1 cellular context compared by ENCODE assay signal in the genomic region with DNA sequence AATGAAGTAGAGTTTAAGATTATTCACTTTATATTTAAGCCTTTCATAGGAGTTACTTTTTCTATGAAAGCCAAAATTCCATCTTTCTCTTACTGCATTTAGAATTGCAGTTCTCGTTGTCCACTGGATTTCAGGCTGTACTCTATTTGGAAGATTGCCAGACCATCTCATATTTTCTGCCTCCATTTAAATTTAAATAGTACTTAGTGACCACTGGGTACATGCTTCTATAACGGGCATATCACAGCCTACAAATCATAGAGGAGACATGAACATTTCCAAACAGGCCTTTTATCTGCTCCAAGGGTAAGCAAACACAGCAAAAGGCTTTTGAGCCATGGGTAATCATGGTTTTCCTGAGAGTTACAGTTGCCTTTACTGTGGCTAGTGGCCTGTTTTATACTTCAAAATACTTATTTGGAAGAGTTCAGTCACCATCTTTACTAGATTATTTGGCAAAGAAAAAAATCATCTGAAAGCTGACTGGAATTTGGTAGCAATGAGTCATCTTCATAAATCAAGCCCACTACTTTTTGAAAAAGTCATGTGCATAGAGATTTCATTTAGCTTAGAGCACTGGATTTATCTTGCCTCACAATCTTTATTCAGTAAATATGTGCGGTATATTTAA.
TF ChIP-seq lines count a peak whose summit lies in the region.

No MANE protein-coding gene starts in this region.

TF ChIP-seq in HepG2, 621 proteins besides CTCF, POLR2A, EP300 and RAD21 (continued from another document):
- TF ChIP-seq ZNF639 (CRISPR knock-in tag; conservative IDR thresholded peaks at IDR 0.05) (no peak), HOXA3 (CRISPR knock-in tag; IDR thresholded peaks at IDR 0.05) (no peak), RBM39 (IDR thresholded peaks at IDR 0.05; ENCODE audit: low read depth, low read length, poor library complexity, severe bottlenecking) (no peak), ZFAT (CRISPR knock-in tag; conservative IDR thresholded peaks at IDR 0.05) (no peak), TCF7L2 (IDR thresholded peaks at IDR 0.05; ENCODE audit: low read depth, low read length) (no peak)
- TF ChIP-seq, protein P1, sequence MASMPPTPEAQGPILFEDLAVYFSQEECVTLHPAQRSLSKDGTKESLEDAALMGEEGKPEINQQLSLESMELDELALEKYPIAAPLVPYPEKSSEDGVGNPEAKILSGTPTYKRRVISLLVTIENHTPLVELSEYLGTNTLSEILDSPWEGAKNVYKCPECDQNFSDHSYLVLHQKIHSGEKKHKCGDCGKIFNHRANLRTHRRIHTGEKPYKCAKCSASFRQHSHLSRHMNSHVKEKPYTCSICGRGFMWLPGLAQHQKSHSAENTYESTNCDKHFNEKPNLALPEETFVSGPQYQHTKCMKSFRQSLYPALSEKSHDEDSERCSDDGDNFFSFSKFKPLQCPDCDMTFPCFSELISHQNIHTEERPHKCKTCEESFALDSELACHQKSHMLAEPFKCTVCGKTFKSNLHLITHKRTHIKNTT (CRISPR knock-in tag; IDR thresholded peaks at IDR 0.05), result no peak
